Comparison of ENCODE assay signal across 29 cellular contexts in the genomic region with DNA sequence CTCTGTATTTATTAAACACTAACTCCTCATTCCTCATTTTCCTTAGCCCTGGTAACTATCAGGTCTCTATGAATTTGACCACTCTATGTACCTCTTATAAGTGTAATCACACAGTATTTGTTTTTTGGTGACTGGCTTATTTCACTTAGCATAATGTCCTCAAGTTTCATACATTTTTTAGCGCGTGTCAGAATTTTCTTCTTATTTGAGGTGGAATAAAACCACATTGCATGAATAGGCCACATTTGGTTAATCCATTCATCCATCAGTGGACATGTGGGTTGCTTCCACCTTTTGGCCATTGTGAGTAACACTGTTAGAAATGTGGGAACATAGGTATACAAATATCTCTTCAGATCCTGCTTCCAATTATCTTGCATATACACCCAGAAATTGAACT.
DNase-seq lines count a peak whose midpoint lies in the region; ATAC-seq and TF ChIP-seq lines count a peak whose summit lies in the region.
"Had no signal": no experiment of that assay in that cellular context is flagged by ENCODE, and none has a peak within 500 bp of the region (broad histone marks: within the 10 kb centered on the region; RNA-seq: fewer than 3 reads in every experiment).

No MANE protein-coding gene starts in this region.

- H3K27me3 Mint-ChIP-seq in chondrocyte (ENCODE audit: low read depth): no peaks in the 10 kb centered on the region
- H3K27me3 Mint-ChIP-seq: activated CD4-positive, alpha-beta T cell treated with anti-CD3 and anti-CD28 coated beads, Interleukin-2, amount 10 ng/mL, durations not matched to agents 24 days and 14 days had no signal

- peak; percentile 11 for TF ChIP-seq CTCF in chondrocyte (IDR thresholded peaks at IDR 0.05)

- no peak overlapping the region for H3K4me3 Mint-ChIP-seq in chondrocyte (ENCODE audit: unreplicated experiment)
- H3K4me3 Mint-ChIP-seq: activated CD4-positive, alpha-beta T cell treated with anti-CD3 and anti-CD28 coated beads, Interleukin-2, amount 10 ng/mL, durations not matched to agents 24 days and 14 days; activated T-cell treated with anti-CD3 and anti-CD28 coated beads, Interleukin-2, amount 50 U/mL, for 4 hours; IgD-negative memory B cell; neural crest cell; WTC11 had no signal

- H3K36me3 Mint-ChIP-seq in chondrocyte (ENCODE audit: low read depth): no peaks in the 10 kb centered on the region
- H3K36me3 Mint-ChIP-seq: IgD-negative memory B cell, WTC11 had no signal

- DNase-seq in DMS53 (lab: John Stamatoyannopoulos, UW) (peak; percentile 10), DMS53 treated with DMSO at 0.1 percent for 48 hours (lab: John Stamatoyannopoulos, UW; ENCODE audit: unreplicated experiment) (no peak), RPMI7951 (ENCODE audit: low read depth) (peak; percentile 68), chondrocyte (ENCODE audit: low spot score) (no peak), renal cortical epithelial cell (ENCODE audit: low read depth) (peak; percentile 63), NCI-H526 (lab: John Stamatoyannopoulos, UW) (no peak)
- DNase-seq: activated CD4-positive, alpha-beta T cell treated with anti-CD3 and anti-CD28 coated beads, Interleukin-2, amount 10 ng/mL, durations not matched to agents 24 days and 14 days; activated gamma-delta T cell; activated T-cell treated with anti-CD3 and anti-CD28 coated beads, Interleukin-2, amount 50 U/mL, for 4 hours; body of pancreas; dermis blood vessel endothelial cell; esophagus squamous epithelium; H7; left lung; mesendoderm; NCI-H1048; NCI-H446; NCI-H774; Peyer's patch; SJCRH30; stimulated activated CD4-positive, alpha-beta T cell treated with anti-CD3 and anti-CD28 coated beads, Interleukin-1b, Interleukin-23, amount 100 ng/mL, for 48 hours; stimulated activated naive CD8-positive, alpha-beta T cell treated with anti-CD3 and anti-CD28 coated beads, Interleukin-15, Interleukin-2, amounts not matched to agents 100 U/mL and 50 U/mL, for 24 hours; T1000; testis had no signal

- ATAC-seq in HG03097 (IDR thresholded peaks at IDR 0.05; ENCODE audit: low FRiP score, unreplicated experiment): no peak
- ATAC-seq in GM21576 (IDR thresholded peaks at IDR 0.05; ENCODE audit: unreplicated experiment): no peak
- ATAC-seq: activated T-cell treated with anti-CD3 and anti-CD28 coated beads, Interleukin-2, amount 50 U/mL, for 4 hours; body of pancreas; left lung; stimulated activated naive CD8-positive, alpha-beta T cell treated with anti-CD3 and anti-CD28 coated beads, Interleukin-15, Interleukin-2, amounts not matched to agents 100 U/mL and 50 U/mL, for 24 hours had no signal

- H3K27ac Mint-ChIP-seq in chondrocyte (ENCODE audit: unreplicated experiment): no peak overlapping the region
- H3K27ac Mint-ChIP-seq: activated CD4-positive, alpha-beta T cell treated with anti-CD3 and anti-CD28 coated beads, Interleukin-2, amount 10 ng/mL, durations not matched to agents 24 days and 14 days; IgD-negative memory B cell; WTC11 had no signal

- no peaks in the 10 kb centered on the region for H3K9me3 Mint-ChIP-seq in chondrocyte (ENCODE audit: low read depth)
- H3K9me3 Mint-ChIP-seq: activated CD4-positive, alpha-beta T cell treated with anti-CD3 and anti-CD28 coated beads, Interleukin-2, amount 10 ng/mL, durations not matched to agents 24 days and 14 days; activated T-cell treated with anti-CD3 and anti-CD28 coated beads, Interleukin-2, amount 50 U/mL, for 4 hours; IgD-negative memory B cell; neural crest cell; WTC11 had no signal

- peaks cover 41% of the 10 kb centered on the region for H3K4me1 Mint-ChIP-seq in chondrocyte (ENCODE audit: low read depth)
- H3K4me1 Mint-ChIP-seq: activated CD4-positive, alpha-beta T cell treated with anti-CD3 and anti-CD28 coated beads, Interleukin-2, amount 10 ng/mL, durations not matched to agents 24 days and 14 days had no signal

Comparison
In these comparisons a context has a peak if more than half of its experiments do, and no peak if none do; other contexts are left out.
1. DNase-seq: peak in DMS53 (single experiment), RPMI7951 (single experiment) and renal cortical epithelial cell (single experiment); none in DMS53 treated with DMSO at 0.1 percent for 48 hours (single experiment), chondrocyte (single experiment) and NCI-H526 (0 of 2).